8 cellular contexts compared by ENCODE assay signal in genomic region chr1:206921772-206922265, GRCh38. TPM values are rescaled to one million over a fixed set of nuclear protein-coding genes. Genes with fewer than 3 reads are reported as not detected.
DNase-seq lines count a peak whose midpoint lies in the region; ATAC-seq and TF ChIP-seq lines count a peak whose summit lies in the region.

Gene FCMR (minus strand): TSS chr1:206921941. CDS start chr1:206921854, 87 bp downstream.

- peaks cover 32% of the 10 kb centered on the region for H3K79me2 ChIP-seq in DND-41 (ENCODE audit: insufficient read depth, low read length)

- intact Hi-C loops in activated CD4-positive, alpha-beta T cell treated with anti-CD3 and anti-CD28 coated beads, Interleukin-2, amount 10 ng/mL, durations not matched to agents 24 days and 14 days (cut with micrococcal nuclease), result loop anchor here (2.0 to 10.0 kb wide), 4 partner anchors 39 to 483 kb away; partner anchors contain the start of genes PFKFB2 and YOD1
- intact Hi-C loops in mucosa of descending colon (cut with DNase I, micrococcal nuclease), result no loop called here

- no peaks in the 10 kb centered on the region for H3K27me3 ChIP-seq in DND-41 (ENCODE audit: insufficient read depth, low read length, poor library complexity)

- H3K9me3 ChIP-seq in DND-41 (ENCODE audit: insufficient read depth, low read length, severe bottlenecking) (no peaks in the 10 kb centered on the region), mucosa of descending colon (no peaks in the 10 kb centered on the region)

- H3K36me3 ChIP-seq in DND-41 (ENCODE audit: insufficient read depth, low read length), result peaks cover 6% of the 10 kb centered on the region; the same call in 1 of the 2 replicates
- no peaks in the 10 kb centered on the region for H3K36me3 ChIP-seq in mucosa of descending colon (ENCODE audit: low read depth)

- H3K27me3 Mint-ChIP-seq in activated CD4-positive, alpha-beta T cell treated with anti-CD3 and anti-CD28 coated beads, Interleukin-2, amount 10 ng/mL, durations not matched to agents 24 days and 14 days, result no peaks in the 10 kb centered on the region

- H3K27ac Mint-ChIP-seq in activated CD4-positive, alpha-beta T cell treated with anti-CD3 and anti-CD28 coated beads, Interleukin-2, amount 10 ng/mL, durations not matched to agents 24 days and 14 days, result no peak within 1 kb of the TSS

- H4K20me1 ChIP-seq in DND-41 (ENCODE audit: insufficient read depth, low read length), result no peaks in the 10 kb centered on the region

- DNase-seq in DND-41, result peak; percentile 78
- DNase-seq in activated CD4-positive, alpha-beta T cell treated with anti-CD3 and anti-CD28 coated beads, Interleukin-2, amount 10 ng/mL, durations not matched to agents 24 days and 14 days, result peak; percentile 87
- DNase-seq in mucosa of descending colon, result peak in 1 of 3 donors; percentile 57
- no peak for DNase-seq in DMS114 treated with DMSO at 0.1 percent for 48 hours (lab: John Stamatoyannopoulos, UW; ENCODE audit: unreplicated experiment)
- DNase-seq in stimulated activated CD4-positive, alpha-beta T cell treated with anti-CD3 and anti-CD28 coated beads, Interleukin-4, amount 100 ng/mL, for 1 hour, result no peak

- H3K4me3 ChIP-seq in DND-41 (ENCODE audit: low read depth in 1 of 2, low read length in 2 of 2) (peak within 1 kb of the TSS in 1 of 2 experiments; percentile 54; a peak in 2 of 4 replicates), mucosa of descending colon (no peak within 1 kb of the TSS)

- H3K9ac ChIP-seq in DND-41 (ENCODE audit: low read depth, low read length), result peak within 1 kb of the TSS; percentile 74

- H3K4me1 ChIP-seq in DND-41 (ENCODE audit: insufficient read depth, low read length) (peaks cover 70% of the 10 kb centered on the region), mucosa of descending colon (ENCODE audit: low read depth) (peaks cover 4% of the 10 kb centered on the region)

- H3K4me2 ChIP-seq in DND-41 (ENCODE audit: insufficient read depth, low read length), result peak within 1 kb of the TSS; percentile 63

- TF ChIP-seq CTCF in DND-41 (IDR thresholded peaks at IDR 0.05; ENCODE audit: borderline replicate concordance, extremely low read depth, low read length, poor library complexity, severe bottlenecking) (no peak), mucosa of descending colon (IDR thresholded peaks at IDR 0.05) (no peak)

- H3K27ac ChIP-seq in DND-41 (ENCODE audit: low read length), result peak within 1 kb of the TSS; percentile 99

- H3K9me3 Mint-ChIP-seq in activated CD4-positive, alpha-beta T cell treated with anti-CD3 and anti-CD28 coated beads, Interleukin-2, amount 10 ng/mL, durations not matched to agents 24 days and 14 days, result no peaks in the 10 kb centered on the region

- peak within 1 kb of the TSS; percentile 35; the same call in 1 of the 2 replicates for H2AFZ ChIP-seq in DND-41 (ENCODE audit: low read depth, low read length)

- H3K4me1 Mint-ChIP-seq in activated CD4-positive, alpha-beta T cell treated with anti-CD3 and anti-CD28 coated beads, Interleukin-2, amount 10 ng/mL, durations not matched to agents 24 days and 14 days, result peaks cover 42% of the 10 kb centered on the region

- peaks cover 22% of the 10 kb centered on the region for H3K36me3 Mint-ChIP-seq in activated CD4-positive, alpha-beta T cell treated with anti-CD3 and anti-CD28 coated beads, Interleukin-2, amount 10 ng/mL, durations not matched to agents 24 days and 14 days (ENCODE audit: low read depth)

- ATAC-seq in DND-41 (ENCODE audit: insufficient read depth, low read depth) (peak; percentile 59), HG02840 (IDR thresholded peaks at IDR 0.05; ENCODE audit: low FRiP score, unreplicated experiment) (peak; percentile 34), mucosa of descending colon (peak; percentile 22), GM21526 (IDR thresholded peaks at IDR 0.05; ENCODE audit: low FRiP score, unreplicated experiment) (no peak), HG03378 (IDR thresholded peaks at IDR 0.05; ENCODE audit: unreplicated experiment) (no peak)

- H3K4me3 Mint-ChIP-seq in activated CD4-positive, alpha-beta T cell treated with anti-CD3 and anti-CD28 coated beads, Interleukin-2, amount 10 ng/mL, durations not matched to agents 24 days and 14 days, result no peak within 1 kb of the TSS

RNA-seq across cellular contexts. Expression of gene FCMR, which starts in this region (rescaled TPM):
- total RNA-seq in activated CD4-positive, alpha-beta T cell treated with anti-CD3 and anti-CD28 coated beads, Interleukin-2, amount 10 ng/mL, durations not matched to agents 24 days and 14 days, result 19.6 and 23.2 TPM in 2 replicates
- 1 to 10 TPM; 1.6 to 5.6 (median 4.6) TPM for total RNA-seq in mucosa of descending colon

Comparison
In these comparisons a context has a peak if more than half of its experiments do, and no peak if none do; other contexts are left out.
1. ATAC-seq: peak in DND-41 (single experiment), HG02840 (single experiment) and mucosa of descending colon (single experiment); none in GM21526 (single experiment) and HG03378 (single experiment).
2. DNase-seq: peak in DND-41 (single experiment) and activated CD4-positive, alpha-beta T cell treated with anti-CD3 and anti-CD28 coated beads, Interleukin-2, amount 10 ng/mL, durations not matched to agents 24 days and 14 days (single experiment); none in DMS114 treated with DMSO at 0.1 percent for 48 hours (single experiment) and stimulated activated CD4-positive, alpha-beta T cell treated with anti-CD3 and anti-CD28 coated beads, Interleukin-4, amount 100 ng/mL, for 1 hour (single experiment).